In the genomic region with DNA sequence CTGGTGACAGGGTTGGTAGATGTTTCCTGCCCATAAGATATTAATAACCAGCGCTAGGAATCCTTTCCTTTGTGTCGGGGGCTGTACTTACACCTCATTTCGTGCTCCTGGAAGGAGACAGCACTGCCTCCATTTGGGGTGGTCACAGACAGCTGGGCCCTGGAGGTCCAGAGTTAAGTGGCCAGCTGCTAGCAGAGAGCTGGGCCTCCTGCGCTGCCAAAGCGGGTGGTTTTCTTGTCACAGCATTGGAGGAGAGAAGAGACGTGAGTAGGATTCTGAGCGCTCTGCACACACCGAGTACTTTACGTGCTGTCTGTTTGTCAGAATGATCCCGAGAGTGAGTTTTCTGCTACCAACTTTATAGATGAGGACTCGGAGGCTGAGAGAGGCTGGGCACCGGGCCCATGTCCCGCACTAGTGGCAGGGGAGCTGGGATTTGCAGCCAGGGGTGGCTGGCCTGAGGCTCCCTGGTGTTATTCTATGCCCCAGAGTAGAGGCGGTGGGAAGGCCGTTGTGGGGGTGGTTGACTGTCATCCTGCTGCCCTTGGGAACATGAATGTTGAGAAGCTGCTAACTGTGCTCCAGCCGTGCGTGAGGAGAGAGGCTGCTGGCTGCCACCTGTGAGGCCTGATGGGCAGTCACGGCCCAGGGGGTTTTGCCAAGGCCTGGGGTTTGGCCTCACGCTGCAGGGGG, we compare ENCODE assay signal across 1 cellular context.
TF ChIP-seq lines count a peak whose summit lies in the region.

No MANE protein-coding gene starts in this region.

TF ChIP-seq in IMR-90, 13 proteins besides CTCF, POLR2A, EP300 and RAD21:
- TF ChIP-seq BHLHE40 (IDR thresholded peaks at IDR 0.05; ENCODE audit: low read depth, low read length) (no peak), CEBPB (IDR thresholded peaks at IDR 0.05; ENCODE audit: low read depth, low read length) (no peak), CHD1 (IDR thresholded peaks at IDR 0.05; ENCODE audit: low read depth, low read length) (no peak), RFX5 (IDR thresholded peaks at IDR 0.05; ENCODE audit: low read depth, low read length) (no peak), SMC3 (IDR thresholded peaks at IDR 0.05; ENCODE audit: low read depth, low read length) (no peak), RCOR1 (IDR thresholded peaks at IDR 0.05; ENCODE audit: insufficient replicate concordance, low read length) (no peak), MXI1 (IDR thresholded peaks at IDR 0.05; ENCODE audit: borderline replicate concordance, low read depth, low read length) (no peak), MAFK (IDR thresholded peaks at IDR 0.05; ENCODE audit: low read depth, low read length) (no peak), FOS (IDR thresholded peaks at IDR 0.05; ENCODE audit: low read depth, low read length) (no peak), NFE2L2 (IDR thresholded peaks at IDR 0.05; ENCODE audit: low read depth, low read length) (no peak), MAZ (IDR thresholded peaks at IDR 0.05; ENCODE audit: borderline replicate concordance, low read depth, low read length) (no peak)
- TF ChIP-seq, protein P1, sequence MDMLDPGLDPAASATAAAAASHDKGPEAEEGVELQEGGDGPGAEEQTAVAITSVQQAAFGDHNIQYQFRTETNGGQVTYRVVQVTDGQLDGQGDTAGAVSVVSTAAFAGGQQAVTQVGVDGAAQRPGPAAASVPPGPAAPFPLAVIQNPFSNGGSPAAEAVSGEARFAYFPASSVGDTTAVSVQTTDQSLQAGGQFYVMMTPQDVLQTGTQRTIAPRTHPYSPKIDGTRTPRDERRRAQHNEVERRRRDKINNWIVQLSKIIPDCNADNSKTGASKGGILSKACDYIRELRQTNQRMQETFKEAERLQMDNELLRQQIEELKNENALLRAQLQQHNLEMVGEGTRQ (IDR thresholded peaks at IDR 0.05; ENCODE audit: low read depth, low read length) = no peak
- TF ChIP-seq, protein P2, sequence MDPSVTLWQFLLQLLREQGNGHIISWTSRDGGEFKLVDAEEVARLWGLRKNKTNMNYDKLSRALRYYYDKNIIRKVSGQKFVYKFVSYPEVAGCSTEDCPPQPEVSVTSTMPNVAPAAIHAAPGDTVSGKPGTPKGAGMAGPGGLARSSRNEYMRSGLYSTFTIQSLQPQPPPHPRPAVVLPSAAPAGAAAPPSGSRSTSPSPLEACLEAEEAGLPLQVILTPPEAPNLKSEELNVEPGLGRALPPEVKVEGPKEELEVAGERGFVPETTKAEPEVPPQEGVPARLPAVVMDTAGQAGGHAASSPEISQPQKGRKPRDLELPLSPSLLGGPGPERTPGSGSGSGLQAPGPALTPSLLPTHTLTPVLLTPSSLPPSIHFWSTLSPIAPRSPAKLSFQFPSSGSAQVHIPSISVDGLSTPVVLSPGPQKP (IDR thresholded peaks at IDR 0.05; ENCODE audit: borderline replicate concordance, low read depth, low read length) = no peak
